ENCODE assay signal across 1 cellular context in genomic region chr7:151016505-151016904, GRCh38.
TF ChIP-seq lines count a peak whose summit lies in the region.

No MANE protein-coding gene starts in this region.

TF ChIP-seq in HCT116, 20 proteins besides CTCF, POLR2A, EP300 and RAD21:
- TF ChIP-seq POLR2AphosphoS5 (IDR thresholded peaks at IDR 0.05; ENCODE audit: low read depth, low read length) (0 out of 2 replicates have a peak, but pooled peaks have one; percentile 3), YY1 (IDR thresholded peaks at IDR 0.05; ENCODE audit: extremely low read depth, insufficient replicate concordance, low read depth, low read length) (no peak)
